ENCODE assay signal across 8 cellular contexts in genomic region chr7:124929467-124930172, GRCh38. TPM values are rescaled to one million over a fixed set of nuclear protein-coding genes. Genes with fewer than 3 reads are reported as not detected.
DNase-seq lines count a peak whose midpoint lies in the region; ATAC-seq and TF ChIP-seq lines count a peak whose summit lies in the region.

POT1 (minus strand) TSS chr7:124929825; CDS start chr7:124897173, 32,652 bp downstream.

- H3K27ac Mint-ChIP-seq in HFFc6: peak within 1 kb of the TSS; percentile 96
- peak within 1 kb of the TSS; percentile 94 for H3K27ac Mint-ChIP-seq in activated naive CD4-positive, alpha-beta T cell treated with anti-CD3 and anti-CD28 coated beads, Interleukin-2, amount 10 ng/mL, durations not matched to agents 7 days and 5 days

- H3K4me3 ChIP-seq in NB4 (ENCODE audit: low read depth, low read length) (peak within 1 kb of the TSS; percentile 97), SK-N-MC (peak within 1 kb of the TSS; percentile 96), gastroesophageal sphincter (peak within 1 kb of the TSS; percentile 69 to 89), neutrophil (ENCODE audit: low read depth in 1 of 2, low read length in 1 of 2) (peak within 1 kb of the TSS; percentile 76 to 79)

- CTCF ChIA-PET in activated naive CD4-positive, alpha-beta T cell treated with anti-CD3 and anti-CD28 coated beads, Interleukin-2, amount 10 ng/mL, durations not matched to agents 7 days and 5 days (lab: Charles Lee): no interaction called here

- peak; percentile 94 for DNase-seq in GM04503 (ENCODE audit: low read depth)
- peak; percentile 99 for DNase-seq in HFFc6
- peak; percentile 100 for DNase-seq in NB4 (ENCODE audit: low read depth)
- peak; percentile 94 for DNase-seq in SK-N-MC (ENCODE audit: low read depth, low spot score)
- peak; percentile 98 for DNase-seq in activated naive CD4-positive, alpha-beta T cell treated with anti-CD3 and anti-CD28 coated beads, Interleukin-2, amount 10 ng/mL, durations not matched to agents 7 days and 5 days
- DNase-seq in substantia nigra (lab: John Stamatoyannopoulos, UW): peak; percentile 78 to 100 (median 98)

- H3K4me1 ChIP-seq in gastroesophageal sphincter (peaks cover 4 to 26% (median 7%) of the 10 kb centered on the region in 3 donors), neutrophil (ENCODE audit: control insufficient read depth in 1 of 2, insufficient read depth in 1 of 2, low read depth in 1 of 2, low read length in 1 of 2) (peaks cover 7 to 9% of the 10 kb centered on the region in 2 experiments)

- no peak for TF ChIP-seq EP300 in gastroesophageal sphincter (IDR thresholded peaks at IDR 0.05)

- peak within 1 kb of the TSS; percentile 89 for H3K9ac ChIP-seq in SK-N-MC (ENCODE audit: insufficient read length)

- TF ChIP-seq POLR2A in NB4 (IDR thresholded peaks at IDR 0.05; ENCODE audit: extremely low read depth, insufficient read length): peak; percentile 76
- peak in 1 of 2 donors; percentile 23 for TF ChIP-seq POLR2A in gastroesophageal sphincter (IDR thresholded peaks at IDR 0.05)

- H3K27ac ChIP-seq in SK-N-MC (peak within 1 kb of the TSS; percentile 78), gastroesophageal sphincter (peak within 1 kb of the TSS; percentile 86 to 94 (median 92)), neutrophil (peak within 1 kb of the TSS; percentile 92), substantia nigra (ENCODE audit: low read depth, low read length, poor library complexity, severe bottlenecking) (peak within 1 kb of the TSS; percentile 93)

- peak within 1 kb of the TSS; percentile 98 for H3K4me3 Mint-ChIP-seq in HFFc6
- H3K4me3 Mint-ChIP-seq in activated naive CD4-positive, alpha-beta T cell treated with anti-CD3 and anti-CD28 coated beads, Interleukin-2, amount 10 ng/mL, durations not matched to agents 7 days and 5 days: peak within 1 kb of the TSS; percentile 95

- peaks cover 36% of the 10 kb centered on the region for H3K4me1 Mint-ChIP-seq in HFFc6 (ENCODE audit: low read depth)
- H3K4me1 Mint-ChIP-seq in activated naive CD4-positive, alpha-beta T cell treated with anti-CD3 and anti-CD28 coated beads, Interleukin-2, amount 10 ng/mL, durations not matched to agents 7 days and 5 days: peaks cover 42% of the 10 kb centered on the region

- H3K9me3 Mint-ChIP-seq in HFFc6: no peaks in the 10 kb centered on the region
- H3K9me3 Mint-ChIP-seq in activated naive CD4-positive, alpha-beta T cell treated with anti-CD3 and anti-CD28 coated beads, Interleukin-2, amount 10 ng/mL, durations not matched to agents 7 days and 5 days: no peaks in the 10 kb centered on the region

- H3K27me3 ChIP-seq in gastroesophageal sphincter (no peaks in the 10 kb centered on the region), neutrophil (peaks cover 15% of the 10 kb centered on the region)

- peaks cover 1% of the 10 kb centered on the region; the same call in 1 of the 2 replicates for H3K27me3 Mint-ChIP-seq in HFFc6 (ENCODE audit: insufficient read depth)
- H3K27me3 Mint-ChIP-seq in activated naive CD4-positive, alpha-beta T cell treated with anti-CD3 and anti-CD28 coated beads, Interleukin-2, amount 10 ng/mL, durations not matched to agents 7 days and 5 days: peaks cover 15% of the 10 kb centered on the region

- TF ChIP-seq CTCF in HFFc6 (IDR thresholded peaks at IDR 0.05) (no peak), NB4 (IDR thresholded peaks at IDR 0.05; ENCODE audit: low read depth, low read length) (no peak), gastroesophageal sphincter (IDR thresholded peaks at IDR 0.05) (peak in 2 of 4 experiments; percentile 3 to 14), neutrophil (IDR thresholded peaks at IDR 0.05) (no peak)

- H3K36me3 ChIP-seq in SK-N-MC (ENCODE audit: insufficient read depth, low read length) (peaks cover 31% of the 10 kb centered on the region), gastroesophageal sphincter (peaks cover 0 to 4% of the 10 kb centered on the region in 2 donors), neutrophil (no peaks in the 10 kb centered on the region)

- 0% methylated on average over 2 to 14 of the region's 45 CpGs for WGBS in gastroesophageal sphincter (ENCODE audit: low coverage in 1 of 2), 2 donors

- peaks cover 16% of the 10 kb centered on the region for H3K36me3 Mint-ChIP-seq in HFFc6 (ENCODE audit: low read depth)
- peaks cover 24% of the 10 kb centered on the region for H3K36me3 Mint-ChIP-seq in activated naive CD4-positive, alpha-beta T cell treated with anti-CD3 and anti-CD28 coated beads, Interleukin-2, amount 10 ng/mL, durations not matched to agents 7 days and 5 days

- H3K9me3 ChIP-seq in SK-N-MC (ENCODE audit: low read depth, low read length) (no peaks in the 10 kb centered on the region), gastroesophageal sphincter (no peaks in the 10 kb centered on the region), neutrophil (no peaks in the 10 kb centered on the region)

- peak; percentile 100 for ATAC-seq in gastroesophageal sphincter

RNA-seq across cellular contexts. Expression of gene POT1, which starts in this region (rescaled TPM):
- 10 to 100 TPM; 10.8 to 16.0 (median 13.4) TPM for total RNA-seq in HFFc6 (2021; fragmentation: NEBNext Ultra II Directional; extraction: Animal tissue kit (Norgen Biotek cat#: 25700))
- total RNA-seq in gastroesophageal sphincter: 10 to 100 TPM; 17.9 to 32.7 (median 25.6) TPM

Comparison
In these comparisons a context has a peak if more than half of its experiments do, and no peak if none do; other contexts are left out.
1. Peak in every context shown above with its lines: DNase-seq, ATAC-seq, H3K4me3 ChIP-seq and H3K27ac ChIP-seq.